ENCODE assay signal across 8 cellular contexts in the genomic region with DNA sequence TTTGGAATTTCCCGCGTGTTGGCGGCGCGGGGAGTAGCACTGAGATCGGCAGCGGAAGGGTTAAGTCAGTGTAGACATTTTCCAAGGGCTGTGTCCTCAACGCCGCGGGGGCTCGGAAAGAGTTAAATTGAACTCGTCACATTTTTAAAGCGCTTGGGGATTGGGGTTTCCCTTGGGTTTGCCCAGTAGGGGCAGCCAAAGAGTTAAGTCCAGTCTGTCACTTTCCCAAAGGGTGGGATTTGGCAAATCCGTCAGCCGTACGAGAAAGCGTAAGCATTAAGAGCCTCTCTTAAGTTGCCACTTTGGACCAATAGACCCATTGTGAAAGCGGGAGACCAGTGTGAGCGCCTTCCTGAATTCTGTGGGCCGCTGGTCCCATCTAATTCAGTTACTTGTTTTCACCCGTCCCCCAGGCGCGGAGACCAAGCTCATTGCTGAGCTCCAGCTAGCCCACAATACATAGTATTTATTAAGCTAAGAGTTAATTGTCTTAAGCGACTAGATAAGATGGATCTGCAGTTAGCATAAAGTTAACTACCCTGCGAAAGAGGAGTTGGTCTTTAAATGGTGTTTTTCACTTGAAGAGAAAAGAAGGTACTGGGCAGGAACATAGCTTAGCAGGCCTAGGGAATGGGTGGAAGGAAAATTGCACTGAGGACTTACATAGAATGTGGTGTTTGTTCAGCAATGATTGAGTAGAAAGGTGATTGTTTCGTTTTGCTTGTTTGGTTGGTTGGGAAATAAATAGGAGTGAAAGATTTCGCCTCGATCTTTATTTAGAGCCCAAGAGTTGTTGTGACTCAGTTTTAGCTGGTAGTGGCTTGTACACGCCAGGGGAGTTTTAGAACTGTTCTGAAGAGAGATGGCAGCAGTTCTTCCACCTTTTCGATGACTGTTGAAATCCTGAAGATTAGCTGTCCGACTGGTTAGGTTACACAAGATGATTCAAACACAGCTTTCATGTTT. TPM values are rescaled to one million over a fixed set of nuclear protein-coding genes. Genes with fewer than 3 reads are reported as not detected.
A peak's percentile ranks its signal among the peaks of the same experiment; 100 is the strongest.
DNase-seq lines count a peak whose midpoint lies in the region; ATAC-seq, FAIRE-seq and TF ChIP-seq lines count a peak whose summit lies in the region.

No MANE protein-coding gene starts in this region.

- no peaks in the 10 kb centered on the region for H3K27me3 ChIP-seq in small intestine (ENCODE audit: control insufficient read depth in 2 of 2, insufficient read depth in 2 of 2, low read length in 2 of 2)

- H3K4me3 Mint-ChIP-seq in immature natural killer cell, result peak overlapping the region; percentile 86 to 96 (median 93)

- DNase-seq in AG20443 (ENCODE audit: low spot score) (peak; percentile 67), T-helper 1 cell (peak in 4 of 5 donors; percentile 14 to 18 (median 17)), cardiac fibroblast (ENCODE audit: low read depth in 2 of 2) (peak; percentile 72 to 88), immature natural killer cell (peak; percentile 41 to 58 (median 58)), small intestine (peak; percentile 37)

- no peaks in the 10 kb centered on the region for H3K9me3 Mint-ChIP-seq in immature natural killer cell

- TF ChIP-seq CTCF in cardiac fibroblast (IDR thresholded peaks at IDR 0.05; ENCODE audit: low read depth, low read length), result no peak

- peak overlapping the region; percentile 98 to 99 for H3K4me3 ChIP-seq in cardiac fibroblast (replicated peaks in 1 of 2; ENCODE audit: low read depth in 2 of 2, low read length in 2 of 2)
- H3K4me3 ChIP-seq in small intestine (ENCODE audit: low read depth in 1 of 2, low read length in 2 of 2), result peak overlapping the region; percentile 97 to 99

- H3K27ac ChIP-seq in small intestine (ENCODE audit: low read depth in 1 of 2, low read length in 1 of 2), result peak overlapping the region; percentile 72 to 96

- no peak for FAIRE-seq in small intestine (lab: Jason Lieb, UNC)

- H3K4me1 ChIP-seq in small intestine (ENCODE audit: control insufficient read depth in 2 of 2, insufficient read depth in 1 of 2, low read depth in 1 of 2, low read length in 1 of 2), result peaks cover 4 to 10% of the 10 kb centered on the region in 2 donors

- WGBS in small intestine, 3 donors, result 1 to 4% (median 1%) methylated on average over 31 of the region's 31 CpGs

- H3K27ac Mint-ChIP-seq in immature natural killer cell, result peak overlapping the region; percentile 85 to 96 (median 92)

- peak; percentile 13 for ATAC-seq in GM18909 (IDR thresholded peaks at IDR 0.05; ENCODE audit: poor library complexity, unreplicated experiment)
- peak; percentile 4 for ATAC-seq in HG03432 (IDR thresholded peaks at IDR 0.05; ENCODE audit: unreplicated experiment)
- ATAC-seq in HG03108 (IDR thresholded peaks at IDR 0.05; ENCODE audit: unreplicated experiment), result no peak

- no peaks in the 10 kb centered on the region for H3K36me3 ChIP-seq in small intestine (ENCODE audit: control insufficient read depth in 2 of 2, insufficient read depth in 2 of 2, low read length in 2 of 2)

- H3K27me3 Mint-ChIP-seq in immature natural killer cell (ENCODE audit: low read depth in 3 of 3), result peaks cover 5 to 17% (median 5%) of the 10 kb centered on the region in 3 donors

- H3K36me3 Mint-ChIP-seq in immature natural killer cell, result no peaks in the 10 kb centered on the region

- H3K9me3 ChIP-seq in small intestine (ENCODE audit: control insufficient read depth, low read depth), result no peaks in the 10 kb centered on the region

- H3K4me1 Mint-ChIP-seq in immature natural killer cell, result peaks cover 51 to 59% of the 10 kb centered on the region in 2 donors

RNA-seq across cellular contexts. Expression of a gene that starts 0.9 kb away (rescaled TPM):
- polyA plus RNA-seq in immature natural killer cell (10 to 100 TPM; 37.7 to 63.4 (median 39.4) TPM), small intestine (10 to 100 TPM; 25.0 to 32.7 (median 30.5) TPM)

Comparison
In these comparisons a context has a peak if more than half of its experiments do, and no peak if none do; other contexts are left out.
1. DNase-seq: peak in every context shown above with its lines; median percentile 80 in cardiac fibroblast; 67 in AG20443; 58 in immature natural killer cell; 37 in small intestine; 17 in T-helper 1 cell.